1 cellular context compared by ENCODE assay signal in the genomic region with DNA sequence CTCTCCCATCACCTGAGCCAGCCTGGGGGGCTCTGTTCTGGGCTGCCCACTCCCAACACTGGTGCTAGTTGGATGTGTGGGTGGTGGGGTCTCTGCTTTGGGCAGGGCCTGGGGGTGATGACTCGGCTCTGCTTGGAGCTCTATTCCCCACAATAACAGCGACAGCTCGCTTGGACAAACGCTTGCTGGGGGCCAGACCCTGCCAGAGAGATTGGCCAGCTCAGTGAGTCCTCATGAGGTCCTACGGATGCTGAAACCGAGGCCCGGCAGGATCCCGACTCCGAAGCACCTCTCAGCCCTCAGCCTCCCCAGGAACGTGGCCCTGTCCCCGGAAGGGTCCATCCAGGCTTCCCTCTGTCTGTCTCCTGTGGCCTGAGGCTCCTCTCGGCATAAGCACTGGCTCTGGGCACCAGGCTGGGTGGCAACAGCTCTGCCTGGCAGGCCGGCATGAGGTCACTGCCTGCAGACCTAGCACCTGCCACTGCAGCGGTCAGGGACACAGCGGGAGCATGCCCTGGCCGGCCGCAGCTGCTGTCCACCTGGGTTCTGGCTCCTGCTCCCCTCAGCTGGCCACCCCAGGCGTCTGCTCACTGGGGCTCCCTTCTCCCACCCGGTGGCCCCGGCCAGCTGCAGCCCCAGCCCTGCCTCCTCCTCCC.
TF ChIP-seq lines count a peak whose summit lies in the region.

No MANE protein-coding gene starts in this region.

TF ChIP-seq in endothelial cell of umbilical vein, 7 proteins besides CTCF, POLR2A, EP300 and RAD21:
- TF ChIP-seq JUN (IDR thresholded peaks at IDR 0.05; ENCODE audit: borderline replicate concordance, insufficient read depth, insufficient read length, low read depth) (no peak), POLR2AphosphoS5 (IDR thresholded peaks at IDR 0.05; ENCODE audit: insufficient read depth, low read depth, low read length) (peak; percentile 11), MYC (IDR thresholded peaks at IDR 0.05; ENCODE audit: low read depth, low read length) (no peak), EZH2 (IDR thresholded peaks at IDR 0.05; ENCODE audit: borderline replicate concordance, low read depth, low read length, severe bottlenecking) (no peak), FOS (IDR thresholded peaks at IDR 0.05; ENCODE audit: borderline replicate concordance, insufficient read depth, low read length) (no peak), GATA2 (IDR thresholded peaks at IDR 0.05; ENCODE audit: insufficient read depth, insufficient read length, low read depth, low read length) (no peak)
- TF ChIP-seq, protein P1, sequence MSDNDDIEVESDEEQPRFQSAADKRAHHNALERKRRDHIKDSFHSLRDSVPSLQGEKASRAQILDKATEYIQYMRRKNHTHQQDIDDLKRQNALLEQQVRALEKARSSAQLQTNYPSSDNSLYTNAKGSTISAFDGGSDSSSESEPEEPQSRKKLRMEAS (IDR thresholded peaks at IDR 0.05; ENCODE audit: insufficient read depth, insufficient read length): no peak
